ENCODE assay signal across 8 cellular contexts in genomic region chr1:178725603-178726517, GRCh38. TPM values are rescaled to one million over a fixed set of nuclear protein-coding genes. Genes with fewer than 3 reads are reported as not detected.
DNase-seq lines count a peak whose midpoint lies in the region; ATAC-seq and TF ChIP-seq lines count a peak whose summit lies in the region.

No MANE protein-coding gene starts in this region.

- peaks cover 2% of the 10 kb centered on the region; the same call in 1 of the 2 replicates for H3K36me3 ChIP-seq in DND-41 (ENCODE audit: insufficient read depth, low read length)
- no peaks in the 10 kb centered on the region for H3K36me3 ChIP-seq in transverse colon

- H3K36me3 Mint-ChIP-seq in activated naive CD4-positive, alpha-beta T cell treated with anti-CD3 and anti-CD28 coated beads, Interleukin-2, amount 50 U/mL, for 72 hours, result no peaks in the 10 kb centered on the region

- peak; percentile 68 for TF ChIP-seq POLR2A in transverse colon (IDR thresholded peaks at IDR 0.05)

- H3K9me3 ChIP-seq in DND-41 (ENCODE audit: insufficient read depth, low read length, severe bottlenecking) (peaks cover 4% of the 10 kb centered on the region), transverse colon (no peaks in the 10 kb centered on the region)

- H3K4me3 ChIP-seq in DND-41 (ENCODE audit: low read depth in 1 of 2, low read length in 2 of 2) (peak overlapping the region; percentile 57 to 75), transverse colon (peak overlapping the region; percentile 44 to 99 (median 94))

- H2AFZ ChIP-seq in DND-41 (ENCODE audit: low read depth, low read length), result peak overlapping the region; percentile 95

- no peaks in the 10 kb centered on the region for H4K20me1 ChIP-seq in DND-41 (ENCODE audit: insufficient read depth, low read length)

- intact Hi-C loops in transverse colon (cut with DNase I; ENCODE audit: low total_unique reads), result no loop called here

- H3K27ac Mint-ChIP-seq in activated naive CD4-positive, alpha-beta T cell treated with anti-CD3 and anti-CD28 coated beads, Interleukin-2, amount 50 U/mL, for 72 hours, result peak overlapping the region; percentile 32 to 41

- H3K79me2 ChIP-seq in DND-41 (ENCODE audit: insufficient read depth, low read length), result peaks cover 45% of the 10 kb centered on the region

- H3K27ac ChIP-seq in DND-41 (ENCODE audit: low read length) (peak overlapping the region; percentile 81), transverse colon (peak overlapping the region; percentile 86 to 98 (median 94))

- WGBS in transverse colon (ENCODE audit: low coverage in 1 of 2), 2 donors, result 0% methylated on average over 8 to 32 of the region's 76 CpGs

- H3K9ac ChIP-seq in DND-41 (ENCODE audit: low read depth, low read length), result peak overlapping the region; percentile 96

- H3K4me1 ChIP-seq in DND-41 (ENCODE audit: insufficient read depth, low read length), result peaks cover 25% of the 10 kb centered on the region
- peaks cover 0 to 32% (median 8%) of the 10 kb centered on the region in 4 donors for H3K4me1 ChIP-seq in transverse colon

- H3K27me3 ChIP-seq in DND-41 (ENCODE audit: insufficient read depth, low read length, poor library complexity), result no peaks in the 10 kb centered on the region
- no peaks in the 10 kb centered on the region for H3K27me3 ChIP-seq in transverse colon

- DNase-seq in DND-41 (peak; percentile 87), KBM-7 (peak; percentile 91), SIG-M5 (lab: John Stamatoyannopoulos, UW) (peak; percentile 95), globus pallidus (ENCODE audit: low spot score) (peak; percentile 49), non-pigmented ciliary epithelial cell (ENCODE audit: low read depth) (peak; percentile 72), transverse colon (peak; percentile 87)
- DNase-seq in activated naive CD4-positive, alpha-beta T cell treated with anti-CD3 and anti-CD28 coated beads, Interleukin-2, amount 50 U/mL, for 72 hours (ENCODE audit: low spot score in 2 of 2), result peak; percentile 25 to 58

- peak overlapping the region; percentile 60 for H3K4me2 ChIP-seq in DND-41 (ENCODE audit: insufficient read depth, low read length)

- TF ChIP-seq EP300 in transverse colon (IDR thresholded peaks at IDR 0.05; ENCODE audit: low read depth), result no peak

- TF ChIP-seq CTCF in DND-41 (IDR thresholded peaks at IDR 0.05; ENCODE audit: borderline replicate concordance, extremely low read depth, low read length, poor library complexity, severe bottlenecking) (peak; percentile 38), transverse colon (IDR thresholded peaks at IDR 0.05) (no peak)

- in situ Hi-C loops in KBM-7 (cut with MboI; ENCODE audit: low pct_unique_long_range_greater_than_20kb, low sequenced_read_pairs), result no loop called here
- in situ Hi-C loops in transverse colon (cut with MboI; ENCODE audit: low pct_ligation_motif_present in 1 of 4, low pct_unique_long_range_greater_than_20kb in 1 of 4, low sequenced_read_pairs in 3 of 4), result loop anchor here in 1 of 4 donors (25.0 kb wide), 1 partner anchor 414 kb away; no protein-coding TSS in a partner anchor

- ATAC-seq in DND-41 (ENCODE audit: insufficient read depth, low read depth) (peak; percentile 87), GM21737 (IDR thresholded peaks at IDR 0.05; ENCODE audit: unreplicated experiment) (peak; percentile 84)
- peak; percentile 57 to 61 for ATAC-seq in activated naive CD4-positive, alpha-beta T cell treated with anti-CD3 and anti-CD28 coated beads, Interleukin-2, amount 50 U/mL, for 72 hours

- no peaks in the 10 kb centered on the region for H3K9me3 Mint-ChIP-seq in activated naive CD4-positive, alpha-beta T cell treated with anti-CD3 and anti-CD28 coated beads, Interleukin-2, amount 50 U/mL, for 72 hours

RNA-seq across cellular contexts. Expression of gene RALGPS2, which starts 0.8 kb away (rescaled TPM):
- total RNA-seq in activated naive CD4-positive, alpha-beta T cell treated with anti-CD3 and anti-CD28 coated beads, Interleukin-2, amount 50 U/mL, for 72 hours, result 1 to 10 TPM; 2.8 to 3.4 TPM
- total RNA-seq in transverse colon, result 10 to 100 TPM; 21.5 to 50.8 (median 34.0) TPM

Comparison
In these comparisons a context has a peak if more than half of its experiments do, and no peak if none do; other contexts are left out.
1. Peak in every context shown above with its lines: DNase-seq, ATAC-seq, H3K4me3 ChIP-seq and H3K27ac ChIP-seq.
2. DNase-seq: peak in every context shown above with its lines; median percentile 95 in SIG-M5; 91 in KBM-7; 87 in DND-41; 87 in transverse colon; 72 in non-pigmented ciliary epithelial cell; 49 in globus pallidus; 42 in activated naive CD4-positive, alpha-beta T cell treated with anti-CD3 and anti-CD28 coated beads, Interleukin-2, amount 50 U/mL, for 72 hours.
3. RNA of gene RALGPS2, which starts 0.8 kb away (total RNA-seq): 21.5 to 50.8 TPM in transverse colon; 2.8 to 3.4 TPM in activated naive CD4-positive, alpha-beta T cell treated with anti-CD3 and anti-CD28 coated beads, Interleukin-2, amount 50 U/mL, for 72 hours; every median in the first group is over 4 times any median in the second.